ENCODE assay signal across 18 cellular contexts in the genomic region with DNA sequence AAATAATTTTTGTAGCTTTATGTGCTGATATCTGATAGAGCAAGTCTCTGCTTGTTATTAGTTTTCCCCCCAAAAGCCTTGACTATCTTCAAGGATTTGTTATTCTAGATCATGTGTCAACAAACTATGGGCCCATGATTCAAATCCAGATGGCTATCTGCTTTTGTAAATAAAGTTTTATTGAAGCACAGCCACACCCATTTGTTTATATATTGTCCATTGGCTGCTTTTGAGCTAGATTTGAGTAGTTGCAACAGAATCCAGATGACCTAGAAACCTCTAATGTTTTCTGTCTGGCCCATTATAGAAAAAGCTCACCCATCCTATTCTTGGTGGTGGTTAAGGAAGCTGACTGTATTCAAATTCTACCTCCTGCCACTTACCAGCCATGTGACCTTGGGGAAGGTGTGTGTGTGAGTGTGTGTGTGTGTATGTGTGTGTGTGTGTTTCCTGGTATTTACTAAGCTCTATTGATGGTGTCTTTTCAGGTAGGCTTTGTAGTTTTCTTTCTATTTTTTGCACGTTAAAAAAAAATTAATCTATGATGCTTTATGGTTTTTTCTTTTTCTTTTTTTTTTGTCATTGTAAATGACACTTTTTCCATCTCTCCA. TPM values are rescaled to one million over a fixed set of nuclear protein-coding genes. Genes with fewer than 3 reads are reported as not detected.
DNase-seq lines count a peak whose midpoint lies in the region; ATAC-seq and TF ChIP-seq lines count a peak whose summit lies in the region.
"Had no signal": no experiment of that assay in that cellular context is flagged by ENCODE, and none has a peak within 500 bp of the region (broad histone marks: within the 10 kb centered on the region; RNA-seq: fewer than 3 reads in every experiment).

No MANE protein-coding gene starts in this region.

- no peak for TF ChIP-seq CTCF in Peyer's patch (IDR thresholded peaks at IDR 0.05)

- no peaks in the 10 kb centered on the region for H3K4me1 ChIP-seq in Peyer's patch
- H3K4me1 ChIP-seq: left ventricle myocardium inferior had no signal

- no peaks in the 10 kb centered on the region for H3K36me3 ChIP-seq in Peyer's patch
- H3K36me3 ChIP-seq: cardiac muscle cell, left ventricle myocardium inferior had no signal

- TF ChIP-seq POLR2A in Peyer's patch (IDR thresholded peaks at IDR 0.05) = no peak

- H3K27ac Mint-ChIP-seq in activated naive CD4-positive, alpha-beta T cell treated with anti-CD3 and anti-CD28 coated beads, Interleukin-2, amount 50 U/mL, for 24 hours = peak overlapping the region; percentile 19
- peak overlapping the region; percentile 44 for H3K27ac Mint-ChIP-seq in stimulated activated memory B cell treated with anti-CD40 and anti-IgM and Interleukin-4, amounts not matched to agents 10 μg/mL and 1 μg/mL and 100 μg/mL, for 72 hours
- H3K27ac Mint-ChIP-seq: activated T-helper 2 cell treated with anti-CD3 and anti-CD28 coated beads, Interferon-gamma antibody, Interleukin-2, Interleukin-4, amounts not matched to agents 10 μg/mL and 5 μg/mL and 100 μg/mL, durations not matched to agents 14 hours and 24 hours and 36 hours; nephron had no signal

- peaks cover 59% of the 10 kb centered on the region for H3K4me1 Mint-ChIP-seq in activated naive CD4-positive, alpha-beta T cell treated with anti-CD3 and anti-CD28 coated beads, Interleukin-2, amount 50 U/mL, for 24 hours
- peaks cover 40% of the 10 kb centered on the region for H3K4me1 Mint-ChIP-seq in stimulated activated memory B cell treated with anti-CD40 and anti-IgM and Interleukin-4, amounts not matched to agents 10 μg/mL and 1 μg/mL and 100 μg/mL, for 72 hours
- H3K4me1 Mint-ChIP-seq: nephron had no signal

- H3K4me3 ChIP-seq in Peyer's patch = no peak overlapping the region
- H3K4me3 ChIP-seq: cardiac muscle cell, left ventricle myocardium inferior, SK-N-MC had no signal

- H3K27me3 ChIP-seq in Peyer's patch = no peaks in the 10 kb centered on the region
- H3K27me3 ChIP-seq: cardiac muscle cell had no signal

- no peak for DNase-seq in activated naive CD4-positive, alpha-beta T cell treated with anti-CD3 and anti-CD28 coated beads, Interleukin-2, amount 50 U/mL, for 16 hours
- peak in 2 of 3 donors; percentile 63 to 72 for DNase-seq in Peyer's patch
- no peak for DNase-seq in stimulated activated naive CD8-positive, alpha-beta T cell treated with anti-CD3 and anti-CD28 coated beads, Interleukin-15, Interleukin-2, amounts not matched to agents 100 U/mL and 50 U/mL, for 24 hours
- no peak for DNase-seq in EL
- DNase-seq in ecto neural progenitor cell (ENCODE audit: low spot score) = no peak
- DNase-seq: left ventricle myocardium inferior, NCI-H1092, NCI-H82, substantia nigra had no signal

- H3K4me3 Mint-ChIP-seq in activated naive CD4-positive, alpha-beta T cell treated with anti-CD3 and anti-CD28 coated beads, Interleukin-2, amount 50 U/mL, for 24 hours = no peak overlapping the region
- no peak overlapping the region for H3K4me3 Mint-ChIP-seq in stimulated activated memory B cell treated with anti-CD40 and anti-IgM and Interleukin-4, amounts not matched to agents 10 μg/mL and 1 μg/mL and 100 μg/mL, for 72 hours
- H3K4me3 Mint-ChIP-seq: nephron had no signal

- no peak overlapping the region for H3K27ac ChIP-seq in Peyer's patch
- H3K27ac ChIP-seq: cardiac muscle cell, left ventricle myocardium inferior, SK-N-MC had no signal

- H3K36me3 Mint-ChIP-seq in activated naive CD4-positive, alpha-beta T cell treated with anti-CD3 and anti-CD28 coated beads, Interleukin-2, amount 50 U/mL, for 24 hours = no peaks in the 10 kb centered on the region
- no peaks in the 10 kb centered on the region for H3K36me3 Mint-ChIP-seq in stimulated activated memory B cell treated with anti-CD40 and anti-IgM and Interleukin-4, amounts not matched to agents 10 μg/mL and 1 μg/mL and 100 μg/mL, for 72 hours

- no peaks in the 10 kb centered on the region for H3K9me3 ChIP-seq in Peyer's patch

- no peaks in the 10 kb centered on the region for H3K9me3 Mint-ChIP-seq in activated naive CD4-positive, alpha-beta T cell treated with anti-CD3 and anti-CD28 coated beads, Interleukin-2, amount 50 U/mL, for 24 hours
- no peaks in the 10 kb centered on the region for H3K9me3 Mint-ChIP-seq in stimulated activated memory B cell treated with anti-CD40 and anti-IgM and Interleukin-4, amounts not matched to agents 10 μg/mL and 1 μg/mL and 100 μg/mL, for 72 hours
- H3K9me3 Mint-ChIP-seq: nephron had no signal

- no peaks in the 10 kb centered on the region for H3K27me3 Mint-ChIP-seq in activated naive CD4-positive, alpha-beta T cell treated with anti-CD3 and anti-CD28 coated beads, Interleukin-2, amount 50 U/mL, for 24 hours
- H3K27me3 Mint-ChIP-seq in stimulated activated memory B cell treated with anti-CD40 and anti-IgM and Interleukin-4, amounts not matched to agents 10 μg/mL and 1 μg/mL and 100 μg/mL, for 72 hours = no peaks in the 10 kb centered on the region

- ATAC-seq in HG02610 (IDR thresholded peaks at IDR 0.05; ENCODE audit: unreplicated experiment) = peak; percentile 43
- peak; percentile 70 for ATAC-seq in stimulated activated memory B cell treated with anti-CD40 and anti-IgM and Interleukin-4, amounts not matched to agents 10 μg/mL and 1 μg/mL and 100 μg/mL, for 72 hours
- ATAC-seq in stimulated activated naive CD8-positive, alpha-beta T cell treated with anti-CD3 and anti-CD28 coated beads, Interleukin-15, Interleukin-2, amounts not matched to agents 100 U/mL and 50 U/mL, for 24 hours = no peak
- ATAC-seq: sciatic nerve had no signal

RNA-seq across cellular contexts. Expression of a gene that starts 1.3 kb away (rescaled TPM):
- total RNA-seq in Peyer's patch = not detected
- total RNA-seq: activated T-helper 2 cell treated with anti-CD3 and anti-CD28 coated beads, Interferon-gamma antibody, Interleukin-2, Interleukin-4, amounts not matched to agents 10 μg/mL and 5 μg/mL and 100 μg/mL, durations not matched to agents 14 hours and 24 hours and 36 hours; cardiac muscle cell; endothelial cell of umbilical vein; left ventricle myocardium inferior; sciatic nerve had no signal

Comparison
In these comparisons a context has a peak if more than half of its experiments do, and no peak if none do; other contexts are left out.
1. DNase-seq: peak in Peyer's patch (2 of 3); none in activated naive CD4-positive, alpha-beta T cell treated with anti-CD3 and anti-CD28 coated beads, Interleukin-2, amount 50 U/mL, for 16 hours (single experiment), stimulated activated naive CD8-positive, alpha-beta T cell treated with anti-CD3 and anti-CD28 coated beads, Interleukin-15, Interleukin-2, amounts not matched to agents 100 U/mL and 50 U/mL, for 24 hours (single experiment), EL (single experiment) and ecto neural progenitor cell (single experiment).